In genomic region chr16:27550582-27550920, GRCh38 we compare ENCODE assay signal across 1 cellular context.
TF ChIP-seq lines count a peak whose summit lies in the region.

No MANE protein-coding gene starts in this region.

TF ChIP-seq in endothelial cell of umbilical vein, 7 proteins besides CTCF, POLR2A, EP300 and RAD21 (continued from another document):
- TF ChIP-seq EZH2 (IDR thresholded peaks at IDR 0.05; ENCODE audit: borderline replicate concordance, low read depth, low read length, severe bottlenecking) (no peak), JUN (IDR thresholded peaks at IDR 0.05; ENCODE audit: borderline replicate concordance, insufficient read depth, insufficient read length, low read depth) (no peak), POLR2AphosphoS5 (IDR thresholded peaks at IDR 0.05; ENCODE audit: insufficient read depth, low read depth, low read length) (no peak)
